Comparison of ENCODE assay signal across 29 cellular contexts in the genomic region with DNA sequence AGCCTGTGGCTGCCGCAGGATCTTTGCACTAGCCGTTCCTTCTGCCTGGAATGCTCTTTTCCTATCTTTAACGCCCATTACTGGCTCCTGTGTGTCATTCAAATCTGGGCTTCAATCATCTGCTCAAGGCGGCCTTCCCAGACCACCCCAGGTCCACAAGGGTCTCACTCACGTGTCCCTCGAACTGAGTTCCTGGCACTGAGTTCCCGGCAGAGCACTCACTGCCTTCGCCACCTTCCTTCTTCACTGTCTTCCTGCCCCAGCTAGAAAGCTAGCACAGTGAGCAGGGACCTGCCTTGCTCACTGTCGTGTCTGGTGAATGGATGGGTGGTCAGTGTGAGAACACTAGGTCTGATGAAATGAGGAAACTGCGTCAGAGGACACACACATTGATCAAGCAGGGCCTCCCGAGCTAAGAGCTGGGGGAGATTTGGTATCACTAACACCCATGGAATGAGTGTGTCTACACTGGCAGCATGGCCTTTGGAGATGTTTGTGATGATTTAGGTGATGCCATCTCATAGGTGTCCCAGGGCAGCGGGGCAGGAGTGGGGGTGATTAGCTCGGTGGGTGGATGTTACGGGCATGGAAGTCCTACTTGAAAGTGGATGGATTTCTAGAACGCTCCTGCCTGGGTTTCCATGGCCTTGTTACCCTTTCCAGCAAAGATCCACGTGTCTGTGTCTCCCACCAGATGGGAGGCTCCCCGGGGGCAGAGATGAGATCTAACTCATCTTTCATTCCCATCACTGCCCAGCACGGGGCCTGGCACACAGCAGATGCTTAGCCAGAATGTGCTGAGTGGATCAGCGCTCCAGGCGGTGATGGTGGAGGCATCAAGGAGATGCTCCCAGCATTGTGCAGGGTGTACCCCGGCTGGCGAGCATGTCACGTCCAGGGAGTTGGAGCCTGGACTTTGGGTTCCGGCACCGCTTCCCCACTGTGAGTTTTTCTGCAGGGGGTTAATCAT.
DNase-seq lines count a peak whose midpoint lies in the region; ATAC-seq, FAIRE-seq and TF ChIP-seq lines count a peak whose summit lies in the region.
"Had no signal": no experiment of that assay in that cellular context is flagged by ENCODE, and none has a peak within 500 bp of the region (broad histone marks: within the 10 kb centered on the region; RNA-seq: fewer than 3 reads in every experiment).

No MANE protein-coding gene starts in this region.

- no peaks in the 10 kb centered on the region for H3K4me1 Mint-ChIP-seq in activated CD4-positive, alpha-beta memory T cell treated with anti-CD3 and anti-CD28 coated beads for 36 hours (ENCODE audit: low read depth)
- no peaks in the 10 kb centered on the region for H3K4me1 Mint-ChIP-seq in activated CD4-positive, alpha-beta memory T cell treated with anti-CD3 and anti-CD28 coated beads, Interleukin-2, amount 10 ng/mL, durations not matched to agents 7 days and 5 days
- H3K4me1 Mint-ChIP-seq in activated CD8-positive, alpha-beta memory T cell treated with anti-CD3 and anti-CD28 coated beads, Interleukin-2, amount 10 ng/mL, durations not matched to agents 7 days and 5 days, result no peaks in the 10 kb centered on the region
- no peaks in the 10 kb centered on the region for H3K4me1 Mint-ChIP-seq in endodermal cell
- no peaks in the 10 kb centered on the region for H3K4me1 Mint-ChIP-seq in osteocyte (ENCODE audit: unreplicated experiment)
- H3K4me1 Mint-ChIP-seq: CD14-positive monocyte; CD8-positive, alpha-beta memory T cell had no signal

- H3K27ac Mint-ChIP-seq in activated CD4-positive, alpha-beta memory T cell treated with anti-CD3 and anti-CD28 coated beads for 36 hours, result no peak overlapping the region
- H3K27ac Mint-ChIP-seq in activated CD4-positive, alpha-beta memory T cell treated with anti-CD3 and anti-CD28 coated beads, Interleukin-2, amount 10 ng/mL, durations not matched to agents 7 days and 5 days, result no peak overlapping the region
- H3K27ac Mint-ChIP-seq in activated CD8-positive, alpha-beta memory T cell treated with anti-CD3 and anti-CD28 coated beads, Interleukin-2, amount 10 ng/mL, durations not matched to agents 7 days and 5 days, result no peak overlapping the region
- H3K27ac Mint-ChIP-seq in endodermal cell, result no peak overlapping the region
- H3K27ac Mint-ChIP-seq in osteocyte (ENCODE audit: unreplicated experiment), result no peak overlapping the region
- H3K27ac Mint-ChIP-seq: CD14-positive monocyte had no signal

- peaks cover 12% of the 10 kb centered on the region for H3K9me3 Mint-ChIP-seq in activated CD4-positive, alpha-beta memory T cell treated with anti-CD3 and anti-CD28 coated beads for 36 hours
- H3K9me3 Mint-ChIP-seq in activated CD4-positive, alpha-beta memory T cell treated with anti-CD3 and anti-CD28 coated beads, Interleukin-2, amount 10 ng/mL, durations not matched to agents 7 days and 5 days, result peaks cover 11% of the 10 kb centered on the region
- peaks cover 3% of the 10 kb centered on the region for H3K9me3 Mint-ChIP-seq in activated CD8-positive, alpha-beta memory T cell treated with anti-CD3 and anti-CD28 coated beads, Interleukin-2, amount 10 ng/mL, durations not matched to agents 7 days and 5 days (ENCODE audit: low read depth)
- H3K9me3 Mint-ChIP-seq in endodermal cell, result peaks cover 21% of the 10 kb centered on the region
- H3K9me3 Mint-ChIP-seq in osteocyte (ENCODE audit: unreplicated experiment), result peaks cover 9% of the 10 kb centered on the region

- H3K27ac ChIP-seq in endodermal cell (ENCODE audit: low read depth, low read length), result no peak overlapping the region
- no peak overlapping the region for H3K27ac ChIP-seq in SJCRH30
- H3K27ac ChIP-seq: 22Rv1, HL-60, SJSA1 had no signal

- H3K9ac ChIP-seq in endodermal cell (ENCODE audit: extremely low read depth, low read length, poor library complexity, severe bottlenecking), result no peak overlapping the region

- FAIRE-seq in RCC 7860 (lab: Jason Lieb, UNC), result no peak
- FAIRE-seq: GM19239 had no signal

- POLR2A ChIA-PET in activated CD4-positive, alpha-beta memory T cell treated with anti-CD3 and anti-CD28 coated beads for 36 hours (lab: Charles Lee), result no interaction called here
- POLR2A ChIA-PET in activated CD4-positive, alpha-beta memory T cell treated with anti-CD3 and anti-CD28 coated beads, Interleukin-2, amount 10 ng/mL, durations not matched to agents 7 days and 5 days (lab: Charles Lee), result no interaction called here

- ATAC-seq in activated CD8-positive, alpha-beta memory T cell treated with anti-CD3 and anti-CD28 coated beads, Interleukin-2, amount 10 ng/mL, durations not matched to agents 7 days and 5 days, result no peak
- ATAC-seq: HCT116, Right ventricle myocardium inferior had no signal

- no peak overlapping the region for H3K4me3 Mint-ChIP-seq in activated CD4-positive, alpha-beta memory T cell treated with anti-CD3 and anti-CD28 coated beads for 36 hours
- H3K4me3 Mint-ChIP-seq in activated CD4-positive, alpha-beta memory T cell treated with anti-CD3 and anti-CD28 coated beads, Interleukin-2, amount 10 ng/mL, durations not matched to agents 7 days and 5 days, result no peak overlapping the region
- no peak overlapping the region for H3K4me3 Mint-ChIP-seq in activated CD8-positive, alpha-beta memory T cell treated with anti-CD3 and anti-CD28 coated beads, Interleukin-2, amount 10 ng/mL, durations not matched to agents 7 days and 5 days
- no peak overlapping the region for H3K4me3 Mint-ChIP-seq in endodermal cell
- H3K4me3 Mint-ChIP-seq in osteocyte (ENCODE audit: unreplicated experiment), result no peak overlapping the region
- H3K4me3 Mint-ChIP-seq: CD14-positive monocyte; CD8-positive, alpha-beta memory T cell had no signal

- intact Hi-C loops in activated CD4-positive, alpha-beta memory T cell treated with anti-CD3 and anti-CD28 coated beads for 36 hours (cut with micrococcal nuclease), result no loop called here

- H3K27me3 ChIP-seq in endodermal cell (ENCODE audit: control insufficient read depth, insufficient read depth, low read length, poor library complexity, severe bottlenecking), result no peaks in the 10 kb centered on the region
- no peaks in the 10 kb centered on the region for H3K27me3 ChIP-seq in SJCRH30
- H3K27me3 ChIP-seq: BE2C, SJSA1 had no signal

- H3K36me3 ChIP-seq in endodermal cell (ENCODE audit: control insufficient read depth, insufficient read depth, low read length) (no peaks in the 10 kb centered on the region), SJCRH30 (no peaks in the 10 kb centered on the region)
- H3K36me3 ChIP-seq: BE2C, SJSA1 had no signal

- peaks cover 26% of the 10 kb centered on the region for H3K27me3 Mint-ChIP-seq in activated CD4-positive, alpha-beta memory T cell treated with anti-CD3 and anti-CD28 coated beads for 36 hours
- peaks cover 10% of the 10 kb centered on the region for H3K27me3 Mint-ChIP-seq in activated CD4-positive, alpha-beta memory T cell treated with anti-CD3 and anti-CD28 coated beads, Interleukin-2, amount 10 ng/mL, durations not matched to agents 7 days and 5 days
- H3K27me3 Mint-ChIP-seq in activated CD8-positive, alpha-beta memory T cell treated with anti-CD3 and anti-CD28 coated beads, Interleukin-2, amount 10 ng/mL, durations not matched to agents 7 days and 5 days, result peaks cover 12% of the 10 kb centered on the region
- no peaks in the 10 kb centered on the region for H3K27me3 Mint-ChIP-seq in endodermal cell (ENCODE audit: insufficient read depth)
- H3K27me3 Mint-ChIP-seq in osteocyte (ENCODE audit: unreplicated experiment), result peaks cover 3% of the 10 kb centered on the region

- no peaks in the 10 kb centered on the region for H3K36me3 Mint-ChIP-seq in activated CD4-positive, alpha-beta memory T cell treated with anti-CD3 and anti-CD28 coated beads for 36 hours
- no peaks in the 10 kb centered on the region for H3K36me3 Mint-ChIP-seq in activated CD4-positive, alpha-beta memory T cell treated with anti-CD3 and anti-CD28 coated beads, Interleukin-2, amount 10 ng/mL, durations not matched to agents 7 days and 5 days (ENCODE audit: low read depth)
- H3K36me3 Mint-ChIP-seq in activated CD8-positive, alpha-beta memory T cell treated with anti-CD3 and anti-CD28 coated beads, Interleukin-2, amount 10 ng/mL, durations not matched to agents 7 days and 5 days, result no peaks in the 10 kb centered on the region
- H3K36me3 Mint-ChIP-seq in endodermal cell (ENCODE audit: low read depth), result no peaks in the 10 kb centered on the region
- peaks cover 6% of the 10 kb centered on the region for H3K36me3 Mint-ChIP-seq in osteocyte (ENCODE audit: unreplicated experiment)

- CTCF ChIA-PET in activated CD4-positive, alpha-beta memory T cell treated with anti-CD3 and anti-CD28 coated beads for 36 hours (lab: Charles Lee), result no interaction called here
- CTCF ChIA-PET in activated CD4-positive, alpha-beta memory T cell treated with anti-CD3 and anti-CD28 coated beads, Interleukin-2, amount 10 ng/mL, durations not matched to agents 7 days and 5 days (lab: Charles Lee), result no interaction called here
- CTCF ChIA-PET in activated CD8-positive, alpha-beta memory T cell treated with anti-CD3 and anti-CD28 coated beads, Interleukin-2, amount 10 ng/mL, durations not matched to agents 7 days and 5 days (lab: Charles Lee), result no interaction called here

- 92% methylated on average over 12 to 25 of the region's 25 CpGs for WGBS in endodermal cell (ENCODE audit: insufficient coverage in 1 of 2, insufficient read length in 1 of 2), 2 experiments

- H3K4me3 ChIP-seq in endodermal cell (ENCODE audit: low read length) (no peak overlapping the region), SJCRH30 (no peak overlapping the region)
- H3K4me3 ChIP-seq: SJSA1 had no signal

- DNase-seq in activated CD4-positive, alpha-beta memory T cell treated with anti-CD3 and anti-CD28 coated beads for 36 hours, result peak; percentile 5
- no peak for DNase-seq in activated CD4-positive, alpha-beta memory T cell treated with anti-CD3 and anti-CD28 coated beads, Interleukin-2, amount 10 ng/mL, durations not matched to agents 7 days and 5 days
- peak; percentile 26 for DNase-seq in activated CD8-positive, alpha-beta memory T cell treated with anti-CD3 and anti-CD28 coated beads, Interleukin-2, amount 10 ng/mL, durations not matched to agents 7 days and 5 days
- DNase-seq in endodermal cell (peak; percentile 22), osteocyte (ENCODE audit: extremely low spot score, unreplicated experiment) (peak; percentile 73), RCC 7860 (ENCODE audit: low spot score) (no peak), SJCRH30 (no peak), SW480 (ENCODE audit: low spot score) (no peak)
- DNase-seq: BE2C; CD8-positive, alpha-beta memory T cell; DMS 273 treated with DMSO at 0.1 percent for 48 hours; DMS79 treated with DMSO at 0.1 percent for 48 hours; GF-D8; Karpas-422; NCI-H1092 treated with DMSO at 0.1 percent for 48 hours; NCI-H1436; NCI-H187; NCI-H2081 treated with DMSO at 0.1 percent for 48 hours; NCI-H2171; NCI-H345; NCI-H510A treated with DMSO at 0.1 percent for 48 hours; NCI-H748 treated with DMSO at 0.1 percent for 48 hours had no signal

- H3K4me1 ChIP-seq in endodermal cell (ENCODE audit: control insufficient read depth, insufficient read depth, low read length) (no peaks in the 10 kb centered on the region), SJCRH30 (no peaks in the 10 kb centered on the region)
- H3K4me1 ChIP-seq: BE2C, SJSA1 had no signal

- no peak for TF ChIP-seq CTCF in endodermal cell (conservative IDR thresholded peaks at IDR 0.05)
- no peak for TF ChIP-seq CTCF in osteocyte (IDR thresholded peaks at IDR 0.05)

- H3K9me3 ChIP-seq in endodermal cell (ENCODE audit: control insufficient read depth, low read length) (peaks cover 11% of the 10 kb centered on the region), SJCRH30 (replicated peaks) (no peaks in the 10 kb centered on the region)
- H3K9me3 ChIP-seq: BE2C, SJSA1 had no signal

Comparison
In these comparisons a context has a peak if more than half of its experiments do, and no peak if none do; other contexts are left out.
1. DNase-seq: peak in activated CD4-positive, alpha-beta memory T cell treated with anti-CD3 and anti-CD28 coated beads for 36 hours (single experiment), activated CD8-positive, alpha-beta memory T cell treated with anti-CD3 and anti-CD28 coated beads, Interleukin-2, amount 10 ng/mL, durations not matched to agents 7 days and 5 days (single experiment), endodermal cell (single experiment) and osteocyte (single experiment); none in activated CD4-positive, alpha-beta memory T cell treated with anti-CD3 and anti-CD28 coated beads, Interleukin-2, amount 10 ng/mL, durations not matched to agents 7 days and 5 days (single experiment), RCC 7860 (single experiment), SJCRH30 (0 of 2) and SW480 (single experiment).